Comparison of ENCODE assay signal across 8 cellular contexts in genomic region chr7:155298834-155299538, GRCh38. TPM values are rescaled to one million over a fixed set of nuclear protein-coding genes. Genes with fewer than 3 reads are reported as not detected.
DNase-seq lines count a peak whose midpoint lies in the region; ATAC-seq and TF ChIP-seq lines count a peak whose summit lies in the region.

No MANE protein-coding gene starts in this region.

- H3K27ac ChIP-seq in esophagus muscularis mucosa (replicated peaks in 1 of 4) (peak overlapping the region; percentile 89 to 98 (median 94)), muscle layer of colon (ENCODE audit: low read depth, low read length) (peak overlapping the region; percentile 91)

- peak overlapping the region; percentile 42 for H3K9ac ChIP-seq in muscle layer of colon (ENCODE audit: low read length)

- intact Hi-C loops in esophagus muscularis mucosa (cut with DNase I) = loop anchor here (5.0 to 10.0 kb wide), 2 partner anchors 294 to 372 kb away; partner anchors contain the start of gene PAXIP1

- no peak for TF ChIP-seq POLR2A in esophagus muscularis mucosa (IDR thresholded peaks at IDR 0.05; ENCODE audit: low read depth)

- 2% methylated on average over 17 of the region's 27 CpGs for WGBS in esophagus muscularis mucosa

- H3K4me3 ChIP-seq in esophagus muscularis mucosa (peak overlapping the region; percentile 76 to 98 (median 87)), muscle layer of colon (ENCODE audit: low read depth in 1 of 2, low read length in 2 of 2) (peak overlapping the region; percentile 75 to 80)

- TF ChIP-seq EP300 in esophagus muscularis mucosa (IDR thresholded peaks at IDR 0.05) = no peak

- H3K36me3 ChIP-seq in esophagus muscularis mucosa (peaks cover 0 to 22% (median 12%) of the 10 kb centered on the region in 4 donors), muscle layer of colon (ENCODE audit: insufficient read depth, low read length) (peaks cover 10% of the 10 kb centered on the region)

- H3K9me3 ChIP-seq in esophagus muscularis mucosa (no peaks in the 10 kb centered on the region), muscle layer of colon (ENCODE audit: low read length) (no peaks in the 10 kb centered on the region)

- peak in 1 of 3 experiments; percentile 3 for TF ChIP-seq CTCF in esophagus muscularis mucosa (IDR thresholded peaks at IDR 0.05)

- H3K27me3 ChIP-seq in esophagus muscularis mucosa (peaks cover 0 to 6% (median 0%) of the 10 kb centered on the region in 4 donors), muscle layer of colon (ENCODE audit: control insufficient read depth in 1 of 2, insufficient read depth in 2 of 2, low read length in 2 of 2) (no peaks in the 10 kb centered on the region)

- DNase-seq in DMS53 treated with DMSO at 0.1 percent for 48 hours (lab: John Stamatoyannopoulos, UW; ENCODE audit: unreplicated experiment) (peak; percentile 97), KG1 (lab: John Stamatoyannopoulos, UW) (peak; percentile 88), esophagus muscularis mucosa (ENCODE audit: extremely low spot score) (peak; percentile 99)
- peak; percentile 95 to 96 for DNase-seq in activated T-cell treated with anti-CD3 and anti-CD28 coated beads, Interleukin-2, amount 50 U/mL, for 48 hours
- DNase-seq in stimulated activated CD8-positive, alpha-beta memory T cell treated with anti-CD3 and anti-CD28 coated beads, Interleukin-7, amount 100 ng/mL, for 1 hour (ENCODE audit: low read depth in 2 of 2) = peak; percentile 83 to 88

- peak; percentile 74 for ATAC-seq in GM21723 (IDR thresholded peaks at IDR 0.05; ENCODE audit: unreplicated experiment)

- H3K4me1 ChIP-seq in esophagus muscularis mucosa = peaks cover 25 to 33% (median 30%) of the 10 kb centered on the region in 4 donors
- H3K4me1 ChIP-seq in muscle layer of colon (ENCODE audit: insufficient read depth, low read length) = peaks cover 18% of the 10 kb centered on the region

TF ChIP-seq in PFSK-1, 5 proteins besides CTCF, POLR2A, EP300 and RAD21:
- TF ChIP-seq FOXP2 (optimal IDR thresholded peaks at IDR 0.05; ENCODE audit: borderline replicate concordance, extremely low read depth, extremely low read length, insufficient read depth) (peak; percentile 41), POLR2AphosphoS5 (IDR thresholded peaks at IDR 0.05; ENCODE audit: low read depth, low read length) (no peak), TAF1 (IDR thresholded peaks at IDR 0.05; ENCODE audit: borderline replicate concordance, insufficient read depth, low read length) (0 out of 2 replicates have a peak, but pooled peaks have one; percentile 21), SIN3A (IDR thresholded peaks at IDR 0.05; ENCODE audit: borderline replicate concordance, insufficient read depth, low read length) (peak; percentile 83), REST (IDR thresholded peaks at IDR 0.05; ENCODE audit: insufficient read depth in 1 of 2, low read depth in 2 of 2, low read length in 2 of 2) (no peak)

RNA-seq across cellular contexts. Expression of gene INSIG1, which starts 1.3 kb away (rescaled TPM):
- 8.2 TPM for polyA plus RNA-seq in PFSK-1 (2012; ENCODE audit: insufficient read length, low read depth)
- total RNA-seq in esophagus muscularis mucosa = 10 to 100 TPM; 25.3 to 63.5 (median 37.7) TPM

Comparison
In these comparisons a context has a peak if more than half of its experiments do, and no peak if none do; other contexts are left out.
1. Peak in every context shown above with its lines: DNase-seq, ATAC-seq, H3K4me3 ChIP-seq and H3K27ac ChIP-seq.